26 cellular contexts compared by ENCODE assay signal in genomic region chr7:155874010-155874409, GRCh38.
"Had no signal": no experiment of that assay in that cellular context is flagged by ENCODE, and none has a peak within 500 bp of the region (broad histone marks: within the 10 kb centered on the region; RNA-seq: fewer than 3 reads in every experiment).

No MANE protein-coding gene starts in this region.

- H3K27ac ChIP-seq: PC-9, Peyer's patch, SJCRH30 had no signal

- H3K27me3 ChIP-seq: MG63, Peyer's patch had no signal

- ATAC-seq: Right ventricle myocardium inferior, SK-N-SH treated with all-trans-retinoic acid at 6 μM for 48 hours had no signal

- H3K36me3 ChIP-seq: MG63, Peyer's patch, SJCRH30 had no signal

- H2AFZ ChIP-seq: PC-9 had no signal

- H3K4me2 ChIP-seq: PC-9 had no signal

- H3K9me3 ChIP-seq: MG63, Peyer's patch, SJCRH30 had no signal

- DNase-seq: IMR-90; Karpas-422; KG1; MG63; NCI-H1092; NCI-H1105 treated with DMSO at 0.1 percent for 48 hours; NCI-H1417 treated with DMSO at 0.1 percent for 48 hours; NCI-H146; NCI-H1694 treated with DMSO at 0.1 percent for 48 hours; NCI-H2029; NCI-H2081 treated with DMSO at 0.1 percent for 48 hours; NCI-H2171; NCI-H226; NCI-H446; NCI-H510A; NCI-H524 treated with DMSO at 0.1 percent for 48 hours; NCI-H69; NCI-H774; NK-92 treated with Interleukin-12 subunit alpha and Interleukin-12 subunit beta, amount 100 ng/mL, for 24 hours; OCI-M1; PC-9; Peyer's patch; SHP77 treated with DMSO at 0.1 percent for 48 hours; SJCRH30 had no signal

- H3K4me1 ChIP-seq: SJCRH30 had no signal

- H3K4me3 ChIP-seq: MG63, PC-9, Peyer's patch, SJCRH30 had no signal
